1 cellular context compared by ENCODE assay signal in genomic region chr10:98467506-98468318, GRCh38.
A peak's percentile ranks its signal among the peaks of the same experiment; 100 is the strongest.
TF ChIP-seq lines count a peak whose summit lies in the region.

No MANE protein-coding gene starts in this region.

TF ChIP-seq in HepG2, 621 proteins besides CTCF, POLR2A, EP300 and RAD21 (continues in another document):
- TF ChIP-seq, protein P1, sequence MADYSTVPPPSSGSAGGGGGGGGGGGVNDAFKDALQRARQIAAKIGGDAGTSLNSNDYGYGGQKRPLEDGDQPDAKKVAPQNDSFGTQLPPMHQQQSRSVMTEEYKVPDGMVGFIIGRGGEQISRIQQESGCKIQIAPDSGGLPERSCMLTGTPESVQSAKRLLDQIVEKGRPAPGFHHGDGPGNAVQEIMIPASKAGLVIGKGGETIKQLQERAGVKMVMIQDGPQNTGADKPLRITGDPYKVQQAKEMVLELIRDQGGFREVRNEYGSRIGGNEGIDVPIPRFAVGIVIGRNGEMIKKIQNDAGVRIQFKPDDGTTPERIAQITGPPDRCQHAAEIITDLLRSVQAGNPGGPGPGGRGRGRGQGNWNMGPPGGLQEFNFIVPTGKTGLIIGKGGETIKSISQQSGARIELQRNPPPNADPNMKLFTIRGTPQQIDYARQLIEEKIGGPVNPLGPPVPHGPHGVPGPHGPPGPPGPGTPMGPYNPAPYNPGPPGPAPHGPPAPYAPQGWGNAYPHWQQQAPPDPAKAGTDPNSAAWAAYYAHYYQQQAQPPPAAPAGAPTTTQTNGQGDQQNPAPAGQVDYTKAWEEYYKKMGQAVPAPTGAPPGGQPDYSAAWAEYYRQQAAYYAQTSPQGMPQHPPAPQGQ (CRISPR knock-in tag; IDR thresholded peaks at IDR 0.05; ENCODE audit: borderline replicate concordance) = no peak
- TF ChIP-seq TP53 (CRISPR knock-in tag; conservative IDR thresholded peaks at IDR 0.05) = no peak
- TF ChIP-seq FOXJ3 (CRISPR knock-in tag; IDR thresholded peaks at IDR 0.05; ENCODE audit: borderline replicate concordance) = no peak
- TF ChIP-seq ZNF232 (CRISPR knock-in tag; IDR thresholded peaks at IDR 0.05; ENCODE audit: borderline replicate concordance) = no peak
- no peak for TF ChIP-seq ZFP1 (CRISPR knock-in tag; IDR thresholded peaks at IDR 0.05)
- TF ChIP-seq ZIK1 (CRISPR knock-in tag; IDR thresholded peaks at IDR 0.05; ENCODE audit: borderline replicate concordance, low read depth) = no peak
- TF ChIP-seq ZNF724P (CRISPR knock-in tag; IDR thresholded peaks at IDR 0.05; ENCODE audit: borderline replicate concordance) = no peak
- TF ChIP-seq ZNF616 (CRISPR knock-in tag; IDR thresholded peaks at IDR 0.05; ENCODE audit: low read depth) = no peak
- no peak for TF ChIP-seq HOXA9 (CRISPR knock-in tag; IDR thresholded peaks at IDR 0.05; ENCODE audit: borderline replicate concordance)
- no peak for TF ChIP-seq CBX1 (IDR thresholded peaks at IDR 0.05; ENCODE audit: low read depth)
- peak; percentile 62; the same call in 1 of the 2 replicates for TF ChIP-seq ZMYM4 (CRISPR knock-in tag; IDR thresholded peaks at IDR 0.05)
- TF ChIP-seq DMAP1 (CRISPR knock-in tag; IDR thresholded peaks at IDR 0.05) = no peak; the same call in 1 of the 2 replicates
- peak; percentile 15; the same call in 1 of the 2 replicates for TF ChIP-seq PITX1 (CRISPR knock-in tag; IDR thresholded peaks at IDR 0.05)
- TF ChIP-seq KDM2A (CRISPR knock-in tag; IDR thresholded peaks at IDR 0.05; ENCODE audit: borderline replicate concordance, low read depth) = peak; percentile 73; the same call in 1 of the 2 replicates
- TF ChIP-seq SMAD3 (CRISPR knock-in tag; IDR thresholded peaks at IDR 0.05) = 0 out of 2 replicates have a peak, but pooled peaks have one; percentile 46
- no peak for TF ChIP-seq KDM6A (CRISPR knock-in tag; IDR thresholded peaks at IDR 0.05; ENCODE audit: low read depth)
- TF ChIP-seq REST (IDR thresholded peaks at IDR 0.05; ENCODE audit: borderline replicate concordance in 1 of 2, low read depth in 1 of 2, low read length in 2 of 2) = no peak
- no peak for TF ChIP-seq NFE2L1 (CRISPR knock-in tag; IDR thresholded peaks at IDR 0.05; ENCODE audit: borderline replicate concordance)
- no peak for TF ChIP-seq ZNF800 (CRISPR knock-in tag; IDR thresholded peaks at IDR 0.05)
- TF ChIP-seq, protein P2, sequence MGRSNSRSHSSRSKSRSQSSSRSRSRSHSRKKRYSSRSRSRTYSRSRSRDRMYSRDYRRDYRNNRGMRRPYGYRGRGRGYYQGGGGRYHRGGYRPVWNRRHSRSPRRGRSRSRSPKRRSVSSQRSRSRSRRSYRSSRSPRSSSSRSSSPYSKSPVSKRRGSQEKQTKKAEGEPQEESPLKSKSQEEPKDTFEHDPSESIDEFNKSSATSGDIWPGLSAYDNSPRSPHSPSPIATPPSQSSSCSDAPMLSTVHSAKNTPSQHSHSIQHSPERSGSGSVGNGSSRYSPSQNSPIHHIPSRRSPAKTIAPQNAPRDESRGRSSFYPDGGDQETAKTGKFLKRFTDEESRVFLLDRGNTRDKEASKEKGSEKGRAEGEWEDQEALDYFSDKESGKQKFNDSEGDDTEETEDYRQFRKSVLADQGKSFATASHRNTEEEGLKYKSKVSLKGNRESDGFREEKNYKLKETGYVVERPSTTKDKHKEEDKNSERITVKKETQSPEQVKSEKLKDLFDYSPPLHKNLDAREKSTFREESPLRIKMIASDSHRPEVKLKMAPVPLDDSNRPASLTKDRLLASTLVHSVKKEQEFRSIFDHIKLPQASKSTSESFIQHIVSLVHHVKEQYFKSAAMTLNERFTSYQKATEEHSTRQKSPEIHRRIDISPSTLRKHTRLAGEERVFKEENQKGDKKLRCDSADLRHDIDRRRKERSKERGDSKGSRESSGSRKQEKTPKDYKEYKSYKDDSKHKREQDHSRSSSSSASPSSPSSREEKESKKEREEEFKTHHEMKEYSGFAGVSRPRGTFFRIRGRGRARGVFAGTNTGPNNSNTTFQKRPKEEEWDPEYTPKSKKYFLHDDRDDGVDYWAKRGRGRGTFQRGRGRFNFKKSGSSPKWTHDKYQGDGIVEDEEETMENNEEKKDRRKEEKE (IDR thresholded peaks at IDR 0.05) = no peak
- TF ChIP-seq RFX3 (CRISPR knock-in tag; IDR thresholded peaks at IDR 0.05) = no peak
- TF ChIP-seq GATA4 (IDR thresholded peaks at IDR 0.05; ENCODE audit: borderline replicate concordance, low read depth) = no peak
- TF ChIP-seq ZNF329 (CRISPR knock-in tag; IDR thresholded peaks at IDR 0.05; ENCODE audit: low read depth) = no peak
- TF ChIP-seq ZHX2 (IDR thresholded peaks at IDR 0.05; ENCODE audit: low read depth) = no peak
- TF ChIP-seq ZHX2 (CRISPR knock-in tag; IDR thresholded peaks at IDR 0.05; ENCODE audit: borderline replicate concordance) = no peak
- no peak for TF ChIP-seq MTF1 (CRISPR knock-in tag; IDR thresholded peaks at IDR 0.05)
- TF ChIP-seq GATAD2A (CRISPR knock-in tag; IDR thresholded peaks at IDR 0.05) = peak; percentile 27; the same call in 1 of the 2 replicates
- no peak for TF ChIP-seq THRA (CRISPR knock-in tag; IDR thresholded peaks at IDR 0.05; ENCODE audit: borderline replicate concordance)
- TF ChIP-seq, protein P3, sequence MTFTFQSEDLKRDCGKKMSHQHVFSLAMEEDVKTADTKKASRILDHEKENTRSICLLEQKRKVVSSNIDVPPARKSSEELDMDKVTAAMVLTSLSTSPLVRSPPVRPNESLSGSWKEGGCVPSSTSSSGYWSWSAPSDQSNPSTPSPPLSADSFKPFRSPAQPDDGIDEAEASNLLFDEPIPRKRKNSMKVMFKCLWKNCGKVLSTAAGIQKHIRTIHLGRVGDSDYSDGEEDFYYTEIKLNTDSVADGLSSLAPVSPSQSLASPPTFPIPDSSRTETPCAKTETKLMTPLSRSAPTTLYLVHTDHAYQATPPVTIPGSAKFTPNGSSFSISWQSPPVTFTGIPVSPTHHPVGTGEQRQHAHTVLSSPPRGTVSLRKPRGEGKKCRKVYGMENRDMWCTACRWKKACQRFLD (CRISPR knock-in tag; IDR thresholded peaks at IDR 0.05; ENCODE audit: borderline replicate concordance) = no peak
- TF ChIP-seq LCORL (IDR thresholded peaks at IDR 0.05) = no peak
- TF ChIP-seq LCORL (CRISPR knock-in tag; IDR thresholded peaks at IDR 0.05) = peak; percentile 58; the same call in 1 of the 2 replicates
- TF ChIP-seq ELF4 (CRISPR knock-in tag; IDR thresholded peaks at IDR 0.05; ENCODE audit: borderline replicate concordance) = no peak
- no peak for TF ChIP-seq ZSCAN20 (CRISPR knock-in tag; IDR thresholded peaks at IDR 0.05; ENCODE audit: borderline replicate concordance)
- no peak for TF ChIP-seq PHF5A (CRISPR knock-in tag; IDR thresholded peaks at IDR 0.05; ENCODE audit: low read depth, unreplicated experiment)
- TF ChIP-seq U2AF1 (optimal IDR thresholded peaks at IDR 0.05; ENCODE audit: low read depth, low read length) = no peak
- TF ChIP-seq ZNF24 (IDR thresholded peaks at IDR 0.05) = no peak
- TF ChIP-seq, protein P4, sequence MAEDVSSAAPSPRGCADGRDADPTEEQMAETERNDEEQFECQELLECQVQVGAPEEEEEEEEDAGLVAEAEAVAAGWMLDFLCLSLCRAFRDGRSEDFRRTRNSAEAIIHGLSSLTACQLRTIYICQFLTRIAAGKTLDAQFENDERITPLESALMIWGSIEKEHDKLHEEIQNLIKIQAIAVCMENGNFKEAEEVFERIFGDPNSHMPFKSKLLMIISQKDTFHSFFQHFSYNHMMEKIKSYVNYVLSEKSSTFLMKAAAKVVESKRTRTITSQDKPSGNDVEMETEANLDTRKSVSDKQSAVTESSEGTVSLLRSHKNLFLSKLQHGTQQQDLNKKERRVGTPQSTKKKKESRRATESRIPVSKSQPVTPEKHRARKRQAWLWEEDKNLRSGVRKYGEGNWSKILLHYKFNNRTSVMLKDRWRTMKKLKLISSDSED (CRISPR knock-in tag; IDR thresholded peaks at IDR 0.05) = no peak
- no peak for TF ChIP-seq ZNF414 (CRISPR knock-in tag; IDR thresholded peaks at IDR 0.05)
